ENCODE assay signal across 24 cellular contexts in the genomic region with DNA sequence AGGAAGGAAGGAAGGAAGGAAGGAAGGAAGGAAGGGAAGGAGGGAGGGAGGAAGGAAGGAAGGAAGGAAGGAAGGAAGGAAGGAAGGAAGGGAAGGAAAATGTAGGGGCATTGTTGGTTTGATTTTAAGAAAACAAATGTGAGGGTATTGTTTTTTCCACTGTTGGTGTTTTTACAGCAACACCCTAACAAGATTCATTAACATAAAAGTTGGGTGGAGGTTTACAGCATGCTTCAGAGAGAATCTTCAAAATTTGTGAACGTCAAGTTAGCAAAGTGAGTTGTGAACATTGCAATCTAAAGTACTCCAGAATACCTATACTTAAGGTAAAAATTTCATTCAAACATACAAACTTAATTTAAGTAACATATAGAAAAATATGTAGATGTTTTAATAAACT.
"Had no signal": no experiment of that assay in that cellular context is flagged by ENCODE, and none has a peak within 500 bp of the region (broad histone marks: within the 10 kb centered on the region; RNA-seq: fewer than 3 reads in every experiment).

No MANE protein-coding gene starts in this region.

- H3K9me3 ChIP-seq: colonic mucosa, esophagus muscularis mucosa, esophagus squamous epithelium, gastrocnemius medialis, gastroesophageal sphincter had no signal

- H3K27me3 ChIP-seq: colonic mucosa, esophagus muscularis mucosa, esophagus squamous epithelium, foreskin keratinocyte, gastrocnemius medialis, gastroesophageal sphincter, heart left ventricle, heart right ventricle, hepatocyte had no signal

- H3K4me3 ChIP-seq: colonic mucosa, coronary artery, dorsolateral prefrontal cortex, esophagus muscularis mucosa, esophagus squamous epithelium, gastrocnemius medialis, gastroesophageal sphincter, heart left ventricle, heart right ventricle, hepatocyte had no signal

- DNase-seq: colonic mucosa; cortex of kidney; dermis blood vessel endothelial cell; dorsolateral prefrontal cortex; effector CD4-positive, alpha-beta T cell; effector CD8-positive, alpha-beta T cell; effector memory CD4-positive, alpha-beta T cell; effector memory CD8-positive, alpha-beta T cell; endodermal cell; erythroblast; esophagus squamous epithelium; foreskin fibroblast; foreskin keratinocyte; foreskin melanocyte; gastrocnemius medialis; glutamatergic neuron; head of caudate nucleus; heart left ventricle; heart right ventricle had no signal

- H3K36me3 ChIP-seq: colonic mucosa, esophagus muscularis mucosa, esophagus squamous epithelium, gastrocnemius medialis, gastroesophageal sphincter, heart left ventricle, heart right ventricle had no signal

- H3K27ac ChIP-seq: colonic mucosa, coronary artery, dorsolateral prefrontal cortex, epithelial cell of prostate, esophagus muscularis mucosa, esophagus squamous epithelium, foreskin keratinocyte, gastrocnemius medialis, gastroesophageal sphincter, heart left ventricle, heart right ventricle, hepatocyte had no signal

- H3K4me1 ChIP-seq: colonic mucosa, esophagus squamous epithelium, foreskin keratinocyte, gastrocnemius medialis, heart left ventricle, heart right ventricle had no signal
